In genomic region chr6:142374965-142375733, GRCh38 we compare ENCODE assay signal across 1 cellular context.
TF ChIP-seq lines count a peak whose summit lies in the region.

No MANE protein-coding gene starts in this region.

TF ChIP-seq in HepG2, 621 proteins besides CTCF, POLR2A, EP300 and RAD21 (continued from another document and continues in another):
- TF ChIP-seq RBM22 (optimal IDR thresholded peaks at IDR 0.05; ENCODE audit: low read length) (peak; percentile 88), GLMP (CRISPR knock-in tag; IDR thresholded peaks at IDR 0.05; ENCODE audit: borderline replicate concordance) (no peak), SP1 (IDR thresholded peaks at IDR 0.05) (no peak), SP1 (CRISPR knock-in tag; IDR thresholded peaks at IDR 0.05) (no peak), ZNF280B (CRISPR knock-in tag; IDR thresholded peaks at IDR 0.05; ENCODE audit: borderline replicate concordance) (no peak), CCDC6 (CRISPR knock-in tag; IDR thresholded peaks at IDR 0.05) (peak; percentile 60), STAG1 (CRISPR knock-in tag; IDR thresholded peaks at IDR 0.05) (peak; percentile 38), MAFK (conservative IDR thresholded peaks at IDR 0.05 in 1 of 2, IDR thresholded peaks at IDR 0.05 in 1 of 2; ENCODE audit: low read length in 2 of 2) (peak; percentile 54 to 67), ZFP90 (CRISPR knock-in tag; IDR thresholded peaks at IDR 0.05; ENCODE audit: borderline replicate concordance) (no peak), ZSCAN20 (CRISPR knock-in tag; IDR thresholded peaks at IDR 0.05; ENCODE audit: borderline replicate concordance) (no peak), BHLHE40 (IDR thresholded peaks at IDR 0.05; ENCODE audit: low read length) (no peak), KDM6A (CRISPR knock-in tag; IDR thresholded peaks at IDR 0.05; ENCODE audit: low read depth) (peak; percentile 87), ZNF484 (CRISPR knock-in tag; IDR thresholded peaks at IDR 0.05; ENCODE audit: borderline replicate concordance, low read depth) (no peak), JUND (CRISPR knock-in tag; IDR thresholded peaks at IDR 0.05) (peak; percentile 77), FOXO4 (CRISPR knock-in tag; conservative IDR thresholded peaks at IDR 0.05) (no peak), AKAP8 (CRISPR knock-in tag; IDR thresholded peaks at IDR 0.05) (no peak), FOSL2 (CRISPR knock-in tag; IDR thresholded peaks at IDR 0.05) (peak; percentile 95), JUN (CRISPR knock-in tag; IDR thresholded peaks at IDR 0.05) (peak; percentile 92), PHF20 (CRISPR knock-in tag; IDR thresholded peaks at IDR 0.05) (no peak), ZBTB34 (CRISPR knock-in tag; IDR thresholded peaks at IDR 0.05) (no peak), ZNF207 (IDR thresholded peaks at IDR 0.05; ENCODE audit: borderline replicate concordance) (no peak), CENPBD1 (CRISPR knock-in tag; IDR thresholded peaks at IDR 0.05; ENCODE audit: borderline replicate concordance, low read depth) (no peak), SKI (IDR thresholded peaks at IDR 0.05; ENCODE audit: partially characterized antibody) (peak; percentile 65), BRD4 (CRISPR knock-in tag; IDR thresholded peaks at IDR 0.05) (peak; percentile 72; the same call in 1 of the 2 replicates), ZNF256 (CRISPR knock-in tag; conservative IDR thresholded peaks at IDR 0.05) (no peak), USF2 (IDR thresholded peaks at IDR 0.05; ENCODE audit: low read depth, low read length) (no peak), USF2 (CRISPR knock-in tag; IDR thresholded peaks at IDR 0.05; ENCODE audit: borderline replicate concordance) (no peak), ZC3H4 (CRISPR knock-in tag; IDR thresholded peaks at IDR 0.05; ENCODE audit: borderline replicate concordance) (no peak), ZNF678 (CRISPR knock-in tag; IDR thresholded peaks at IDR 0.05) (no peak), JUNB (CRISPR knock-in tag; IDR thresholded peaks at IDR 0.05; ENCODE audit: borderline replicate concordance) (peak; percentile 80; the same call in 1 of the 2 replicates), ZNF33B (CRISPR knock-in tag; IDR thresholded peaks at IDR 0.05) (no peak), HDAC1 (CRISPR knock-in tag; IDR thresholded peaks at IDR 0.05) (peak; percentile 78), ZNF556 (CRISPR knock-in tag; IDR thresholded peaks at IDR 0.05; ENCODE audit: borderline replicate concordance) (no peak), HDAC6 (IDR thresholded peaks at IDR 0.05; ENCODE audit: low read depth, low read length) (no peak), DPF2 (CRISPR knock-in tag; IDR thresholded peaks at IDR 0.05; ENCODE audit: borderline replicate concordance, low read depth) (peak; percentile 98), TCF12 (IDR thresholded peaks at IDR 0.05) (no peak), TCF12 (CRISPR knock-in tag; IDR thresholded peaks at IDR 0.05) (peak; percentile 78; the same call in 1 of the 2 replicates), ZIK1 (CRISPR knock-in tag; IDR thresholded peaks at IDR 0.05; ENCODE audit: borderline replicate concordance, low read depth) (no peak), ZNF225 (CRISPR knock-in tag; IDR thresholded peaks at IDR 0.05) (no peak), SMAD9 (CRISPR knock-in tag; IDR thresholded peaks at IDR 0.05) (no peak), ZNF501 (CRISPR knock-in tag; IDR thresholded peaks at IDR 0.05) (no peak), MEIS1 (CRISPR knock-in tag; IDR thresholded peaks at IDR 0.05; ENCODE audit: borderline replicate concordance) (peak; percentile 62; the same call in 1 of the 2 replicates), KLF9 (CRISPR knock-in tag; IDR thresholded peaks at IDR 0.05; ENCODE audit: low read depth) (peak; percentile 34; the same call in 1 of the 2 replicates), ZNF792 (CRISPR knock-in tag; IDR thresholded peaks at IDR 0.05) (peak; percentile 82), SRSF9 (IDR thresholded peaks at IDR 0.05; ENCODE audit: borderline replicate concordance, insufficient read depth, low read depth, low read length, poor library complexity, severe bottlenecking) (no peak), U2AF2 (IDR thresholded peaks at IDR 0.05; ENCODE audit: low read depth, low read length) (no peak), RBM39 (IDR thresholded peaks at IDR 0.05; ENCODE audit: low read depth, low read length, poor library complexity, severe bottlenecking) (no peak), MED13 (CRISPR knock-in tag; IDR thresholded peaks at IDR 0.05) (peak; percentile 97), ZNF576 (CRISPR knock-in tag; IDR thresholded peaks at IDR 0.05) (no peak), GFI1 (CRISPR knock-in tag; IDR thresholded peaks at IDR 0.05; ENCODE audit: borderline replicate concordance) (peak; percentile 94), ZNF362 (CRISPR knock-in tag; IDR thresholded peaks at IDR 0.05; ENCODE audit: borderline replicate concordance) (peak; percentile 97), HNF4G (IDR thresholded peaks at IDR 0.05; ENCODE audit: borderline replicate concordance, low read depth, low read length) (peak; percentile 91), HNF4G (CRISPR knock-in tag; IDR thresholded peaks at IDR 0.05; ENCODE audit: borderline replicate concordance, low read depth) (no peak; the same call in 1 of the 2 replicates), SNAPC4 (CRISPR knock-in tag; IDR thresholded peaks at IDR 0.05) (no peak), MBD4 (IDR thresholded peaks at IDR 0.05; ENCODE audit: borderline replicate concordance, low read length) (0 out of 2 replicates have a peak, but pooled peaks have one; percentile 96), ZNF317 (CRISPR knock-in tag; IDR thresholded peaks at IDR 0.05) (peak; percentile 55; the same call in 1 of the 2 replicates), FOXK1 (CRISPR knock-in tag; IDR thresholded peaks at IDR 0.05; ENCODE audit: borderline replicate concordance, low read depth) (peak; percentile 95), TRIM22 (IDR thresholded peaks at IDR 0.05) (no peak), NR1H2 (CRISPR knock-in tag; IDR thresholded peaks at IDR 0.05; ENCODE audit: borderline replicate concordance, low read depth) (no peak)
